In genomic region chr11:34439521-34440258, GRCh38 we compare ENCODE assay signal across 9 cellular contexts. TPM values are rescaled to one million over a fixed set of nuclear protein-coding genes. Genes with fewer than 3 reads are reported as not detected.
DNase-seq lines count a peak whose midpoint lies in the region; TF ChIP-seq lines count a peak whose summit lies in the region.
"Had no signal": no experiment of that assay in that cellular context is flagged by ENCODE, and none has a peak within 500 bp of the region (broad histone marks: within the 10 kb centered on the region; RNA-seq: fewer than 3 reads in every experiment).

No MANE protein-coding gene starts in this region.

- POLR2A ChIA-PET in Caco-2 (lab: Charles Lee), result interaction anchor here (0.6 to 0.7 kb wide), 2 partner anchors 12 to 265 kb away, joined by 3 to 12 read pairs; no protein-coding TSS in a partner anchor

- no peaks in the 10 kb centered on the region for H3K9me3 Mint-ChIP-seq in Caco-2 (ENCODE audit: unreplicated experiment)

- BruUV-seq in Caco-2 (replicated peaks; lab: Mats Ljungman, UMichigan), result TSS peak; percentile 68

- H3K9me3 ChIP-seq in Caco-2 (no peaks in the 10 kb centered on the region), duodenal mucosa (ENCODE audit: control insufficient read depth in 1 of 2, low read length in 2 of 2) (no peaks in the 10 kb centered on the region), neutrophil (no peaks in the 10 kb centered on the region)

- H3K4me3 ChIP-seq in Caco-2 (ENCODE audit: low read depth, low read length) (peak overlapping the region; percentile 82), duodenal mucosa (ENCODE audit: low read depth in 1 of 2, low read length in 2 of 2) (peak overlapping the region; percentile 68 to 81), neutrophil (ENCODE audit: low read depth in 1 of 2, low read length in 1 of 2) (peak overlapping the region; percentile 93 to 97)

- H3K4me1 ChIP-seq in Caco-2 (peaks cover 11% of the 10 kb centered on the region), duodenal mucosa (ENCODE audit: control insufficient read depth in 1 of 2, insufficient read depth in 2 of 2, low read length in 2 of 2) (peaks cover 18 to 21% of the 10 kb centered on the region in 2 donors), neutrophil (ENCODE audit: control insufficient read depth in 1 of 2, insufficient read depth in 1 of 2, low read depth in 1 of 2, low read length in 1 of 2) (peaks cover 75 to 78% of the 10 kb centered on the region in 2 experiments)

- H3K27me3 ChIP-seq in Caco-2 (replicated peaks; ENCODE audit: control insufficient read depth, insufficient read depth, low read length), result no peaks in the 10 kb centered on the region
- H3K27me3 ChIP-seq in duodenal mucosa (ENCODE audit: control insufficient read depth in 1 of 2, insufficient read depth in 2 of 2, low read length in 2 of 2), result no peaks in the 10 kb centered on the region
- H3K27me3 ChIP-seq in neutrophil, result no peaks in the 10 kb centered on the region

- TF ChIP-seq CTCF in Caco-2 (IDR thresholded peaks at IDR 0.05; ENCODE audit: insufficient read depth in 1 of 2, low read depth in 1 of 2, low read length in 1 of 2, severe bottlenecking in 1 of 2, unreplicated experiment in 1 of 2) (no peak), neutrophil (IDR thresholded peaks at IDR 0.05) (no peak)

- no peaks in the 10 kb centered on the region for H3K36me3 ChIP-seq in Caco-2 (ENCODE audit: control insufficient read depth, insufficient read depth, low read length)
- no peaks in the 10 kb centered on the region for H3K36me3 ChIP-seq in duodenal mucosa (ENCODE audit: control insufficient read depth in 1 of 2, insufficient read depth in 2 of 2, low read length in 2 of 2)
- no peaks in the 10 kb centered on the region for H3K36me3 ChIP-seq in neutrophil

- CTCF ChIA-PET in Caco-2 (lab: Charles Lee), result interaction anchor here (0.5 kb wide), 1 partner anchor 12 kb away, joined by 3 read pairs; no protein-coding TSS in a partner anchor

- H3K27ac ChIP-seq in duodenal mucosa (ENCODE audit: low read depth, low read length) (peak overlapping the region; percentile 62), neutrophil (peak overlapping the region; percentile 90)

- H3K4me1 Mint-ChIP-seq in Caco-2 (ENCODE audit: low read depth, unreplicated experiment), result peaks cover 10% of the 10 kb centered on the region

- H3K36me3 Mint-ChIP-seq in Caco-2 (ENCODE audit: insufficient read depth, unreplicated experiment), result peaks cover 7% of the 10 kb centered on the region

- H3K27ac Mint-ChIP-seq in Caco-2 (ENCODE audit: unreplicated experiment), result peak overlapping the region; percentile 94

- H3K9ac ChIP-seq in duodenal mucosa (ENCODE audit: low read depth in 1 of 2, low read length in 2 of 2), result peak overlapping the region; percentile 12 to 60

- peak overlapping the region; percentile 95 for H3K4me3 Mint-ChIP-seq in Caco-2 (ENCODE audit: unreplicated experiment)

- intact Hi-C loops in Caco-2 (cut with micrococcal nuclease; ENCODE audit: unreplicated experiment), result loop anchor here (1.0 to 5.0 kb wide), 2 partner anchors 10 to 332 kb away; partner anchors contain the start of gene NAT10

- DNase-seq in Caco-2 (peak; percentile 37 to 49), NCI-H2029 treated with DMSO at 0.1 percent for 48 hours (lab: John Stamatoyannopoulos, UW) (peak; percentile 41), NOMO-1 (lab: John Stamatoyannopoulos, UW; ENCODE audit: unreplicated experiment in 2 of 2) (no peak), T-helper 9 cell (no peak), GM19240 (ENCODE audit: insufficient read length, low spot score) (no peak)
- no peak for DNase-seq in stimulated activated CD4-positive, alpha-beta T cell treated with anti-CD3 and anti-CD28 coated beads, Interleukin-12 subunit alpha, Interleukin-12 subunit beta, amount 100 ng/mL, for 4 hours

- H3K27me3 Mint-ChIP-seq in Caco-2 (ENCODE audit: insufficient read depth, unreplicated experiment), result no peaks in the 10 kb centered on the region

RNA-seq across cellular contexts. Expression of gene CAT, which starts 1.0 kb away (rescaled TPM):
- 45.6 and 46.1 TPM in 2 replicates for total RNA-seq in Caco-2 (2022)
- total RNA-seq: NCI-H460 had no signal

Comparison
In these comparisons a context has a peak if more than half of its experiments do, and no peak if none do; other contexts are left out.
1. DNase-seq: peak in Caco-2 (2 of 2) and NCI-H2029 treated with DMSO at 0.1 percent for 48 hours (single experiment); none in NOMO-1 (0 of 2), T-helper 9 cell (single experiment), stimulated activated CD4-positive, alpha-beta T cell treated with anti-CD3 and anti-CD28 coated beads, Interleukin-12 subunit alpha, Interleukin-12 subunit beta, amount 100 ng/mL, for 4 hours (single experiment) and GM19240 (single experiment).
2. Peak in every context shown above with its lines, with median percentiles within 50 percentile points of each other: H3K4me3 ChIP-seq.